In the genomic region with DNA sequence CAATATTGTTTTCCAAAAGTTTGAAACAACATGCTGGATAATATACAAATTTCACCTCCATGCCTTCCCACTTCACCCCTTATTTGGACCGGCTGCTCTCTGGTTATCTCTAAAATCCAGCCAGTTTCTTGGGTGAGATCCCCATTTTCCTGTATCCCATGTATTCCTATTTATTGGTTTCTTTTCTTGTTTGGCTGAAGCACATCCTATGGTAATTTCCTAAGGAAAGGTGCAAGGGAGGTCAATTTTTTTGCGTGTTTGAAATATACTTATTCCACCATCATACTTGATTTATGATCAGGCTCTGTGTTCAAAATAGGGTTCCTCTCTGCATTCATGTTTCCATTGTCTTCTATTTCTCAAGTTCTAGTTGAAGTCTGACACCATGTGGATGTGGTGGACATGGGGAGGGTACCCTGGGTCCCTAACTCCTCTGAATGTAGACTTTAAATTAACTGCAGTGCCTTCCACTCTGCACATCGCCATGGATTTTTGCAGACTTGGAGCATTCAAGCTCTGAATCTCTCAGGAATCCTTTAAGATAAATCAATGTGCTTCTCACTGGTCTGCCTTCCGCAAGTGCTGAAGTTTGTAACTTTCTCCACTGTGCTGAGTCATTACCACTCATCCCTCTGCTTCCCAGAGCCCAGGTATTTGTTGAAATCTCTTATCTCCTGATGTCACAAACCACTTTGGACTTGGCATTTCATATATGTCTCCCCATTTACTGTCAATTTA, we compare ENCODE assay signal across 1 cellular context.
TF ChIP-seq lines count a peak whose summit lies in the region.

No MANE protein-coding gene starts in this region.

TF ChIP-seq in HCT116, 20 proteins besides CTCF, POLR2A, EP300 and RAD21 (continued from another document):
- no peak for TF ChIP-seq REST (IDR thresholded peaks at IDR 0.05; ENCODE audit: low read depth)
- no peak for TF ChIP-seq TCF7L2 (IDR thresholded peaks at IDR 0.05; ENCODE audit: borderline replicate concordance, extremely low read depth, insufficient read depth, insufficient read length)
- no peak for TF ChIP-seq JUND (IDR thresholded peaks at IDR 0.05)
- TF ChIP-seq ATF3 (IDR thresholded peaks at IDR 0.05) = no peak
- no peak for TF ChIP-seq ZFX (IDR thresholded peaks at IDR 0.05)
- TF ChIP-seq EZH2 (IDR thresholded peaks at IDR 0.05) = no peak
